In genomic region chr1:42847111-42847580, GRCh38 we compare ENCODE assay signal across 8 cellular contexts. TPM values are rescaled to one million over a fixed set of nuclear protein-coding genes. Genes with fewer than 3 reads are reported as not detected.
DNase-seq lines count a peak whose midpoint lies in the region; ATAC-seq and TF ChIP-seq lines count a peak whose summit lies in the region.

No MANE protein-coding gene starts in this region.

- H3K36me3 ChIP-seq in SJSA1 (peaks cover 24% of the 10 kb centered on the region), gastrocnemius medialis (peaks cover 0 to 32% of the 10 kb centered on the region in 2 donors)

- in situ Hi-C loops in gastrocnemius medialis (cut with MboI; ENCODE audit: low sequenced_read_pairs in 4 of 4): no loop called here

- H3K27ac ChIP-seq in SJSA1 (no peak overlapping the region), gastrocnemius medialis (peak overlapping the region; percentile 92 to 96 (median 94))

- intact Hi-C loops in gastrocnemius medialis (cut with DNase I; ENCODE audit: low total_unique reads): loop anchor here (10.0 kb wide), 1 partner anchor 162 kb away; the partner anchor contains the start of gene YBX1

- H3K27me3 ChIP-seq in SJSA1 (replicated peaks) (no peaks in the 10 kb centered on the region), gastrocnemius medialis (no peaks in the 10 kb centered on the region)

- H3K4me3 ChIP-seq in SJSA1: peak overlapping the region; percentile 63
- H3K4me3 ChIP-seq in fibroblast of mammary gland (ENCODE audit: control insufficient read depth, low read depth, low read length): peak overlapping the region; percentile 89
- H3K4me3 ChIP-seq in gastrocnemius medialis: peak overlapping the region; percentile 79 to 99 (median 98)

- TF ChIP-seq POLR2A in gastrocnemius medialis (IDR thresholded peaks at IDR 0.05): no peak

- H3K9me3 ChIP-seq in SJSA1 (replicated peaks) (no peaks in the 10 kb centered on the region), gastrocnemius medialis (no peaks in the 10 kb centered on the region)

- ATAC-seq in GM19395 (IDR thresholded peaks at IDR 0.05; ENCODE audit: unreplicated experiment) (peak; percentile 13), gastrocnemius medialis (no peak), HG03159 (IDR thresholded peaks at IDR 0.05; ENCODE audit: unreplicated experiment) (no peak)

- H3K4me1 ChIP-seq in SJSA1 (replicated peaks) (peaks cover 27% of the 10 kb centered on the region), gastrocnemius medialis (peaks cover 18 to 23% of the 10 kb centered on the region in 2 donors)

- TF ChIP-seq CTCF in fibroblast of mammary gland (conservative IDR thresholded peaks at IDR 0.05; ENCODE audit: control insufficient read depth, insufficient read depth, low read depth, low read length) (no peak), gastrocnemius medialis (IDR thresholded peaks at IDR 0.05 in 4 of 5, conservative IDR thresholded peaks at IDR 0.05 in 1 of 5) (no peak)

- DNase-seq in SJSA1 (ENCODE audit: low read depth in 1 of 2, low spot score in 2 of 2) (no peak), fibroblast of mammary gland (ENCODE audit: low read depth) (no peak), gastrocnemius medialis (no peak), NCI-H2171 treated with DMSO at 0.1 percent for 48 hours (lab: John Stamatoyannopoulos, UW) (no peak), SKM-1 (lab: John Stamatoyannopoulos, UW; ENCODE audit: unreplicated experiment) (no peak), cerebellar cortex (ENCODE audit: low spot score) (no peak)

RNA-seq across cellular contexts. Expression of gene ZNF691, which starts 0.7 kb away (rescaled TPM):
- total RNA-seq in SJSA1 (2014; rRNA removed; shearing (Covaris generic)): 7.3 and 7.9 TPM in 2 replicates
- total RNA-seq in gastrocnemius medialis: 10 to 100 TPM in 2 of 4 donors, 1 to 10 TPM in 2; 7.1 to 25.5 (median 9.8) TPM

RNA-seq across cellular contexts. Expression of gene SVBP, which starts 29.9 kb away (rescaled TPM):
- total RNA-seq in SJSA1 (2014; rRNA removed; shearing (Covaris generic)): 46.6 and 48.0 TPM in 2 replicates
- total RNA-seq in gastrocnemius medialis: 10 to 100 TPM; 15.5 to 26.4 (median 24.9) TPM

RNA-seq across cellular contexts. Expression of gene ERMAP, which starts 30.2 kb away (rescaled TPM):
- 8.2 and 9.4 TPM in 2 replicates for total RNA-seq in SJSA1 (2014; rRNA removed; shearing (Covaris generic))
- total RNA-seq in gastrocnemius medialis: 1 to 10 TPM; 1.4 to 6.5 (median 3.9) TPM
